In genomic region chr13:42048323-42048624, GRCh38 we compare ENCODE assay signal across 8 cellular contexts. TPM values are rescaled to one million over a fixed set of nuclear protein-coding genes. Genes with fewer than 3 reads are reported as not detected.
A peak's percentile ranks its signal among the peaks of the same experiment; 100 is the strongest.
DNase-seq lines count a peak whose midpoint lies in the region; ATAC-seq and TF ChIP-seq lines count a peak whose summit lies in the region.

No MANE protein-coding gene starts in this region.

- no peaks in the 10 kb centered on the region for H3K9me3 ChIP-seq in CD8-positive, alpha-beta T cell (ENCODE audit: low read length)
- H3K9me3 ChIP-seq in MG63 (no peaks in the 10 kb centered on the region), mucosa of descending colon (no peaks in the 10 kb centered on the region)

- intact Hi-C loops in CD8-positive, alpha-beta T cell (cut with DNase I, micrococcal nuclease) = loop anchor here (1.0 to 10.0 kb wide), 10 partner anchors 8 to 1261 kb away; partner anchors contain the start of genes AKAP11 (in 1 of the 2), KBTBD6 (in 1 of the 2), KBTBD7 (in 1 of the 2) and RGCC (in 1 of the 2)
- intact Hi-C loops in mucosa of descending colon (cut with DNase I, micrococcal nuclease) = no loop called here

- CTCF ChIA-PET in CD8-positive, alpha-beta T cell (lab: Charles Lee) = interaction anchor here (1.4 kb wide), 1 partner anchor 88 kb away, joined by 3 read pairs; no protein-coding TSS in a partner anchor

- H3K4me1 ChIP-seq in CD8-positive, alpha-beta T cell (ENCODE audit: insufficient read depth, low read length) = peaks cover 10% of the 10 kb centered on the region
- H3K4me1 ChIP-seq in mucosa of descending colon (ENCODE audit: low read depth) = peaks cover 10% of the 10 kb centered on the region

- H3K4me1 Mint-ChIP-seq in CD8-positive, alpha-beta T cell (ENCODE audit: low read depth) = peaks cover 12% of the 10 kb centered on the region

- peak overlapping the region; percentile 69 for H3K27ac Mint-ChIP-seq in CD8-positive, alpha-beta T cell

- POLR2A ChIA-PET in CD8-positive, alpha-beta T cell (lab: Charles Lee) = interaction anchor here (0.9 to 1.4 kb wide), 7 partner anchors 26 to 987 kb away, joined by 3 to 4 read pairs (median 3); partner anchors contain the start of genes AKAP11 and WBP4

- peak; percentile 29 for ATAC-seq in CD8-positive, alpha-beta T cell
- peak; percentile 30 for ATAC-seq in GM21619 (IDR thresholded peaks at IDR 0.05; ENCODE audit: unreplicated experiment)
- ATAC-seq in mucosa of descending colon = peak; percentile 35

- H3K36me3 ChIP-seq in CD8-positive, alpha-beta T cell (ENCODE audit: insufficient read depth, low read length) = no peaks in the 10 kb centered on the region
- H3K36me3 ChIP-seq in MG63 (no peaks in the 10 kb centered on the region; the same call in none of the 2 replicates), mucosa of descending colon (ENCODE audit: low read depth) (no peaks in the 10 kb centered on the region)

- H3K27me3 ChIP-seq in CD8-positive, alpha-beta T cell (ENCODE audit: insufficient read depth, low read length) = no peaks in the 10 kb centered on the region
- H3K27me3 ChIP-seq in MG63 = no peaks in the 10 kb centered on the region

- DNase-seq in CD8-positive, alpha-beta T cell = peak in 1 of 7 experiments; percentile 54
- DNase-seq in MG63 = no peak
- peak; percentile 18 for DNase-seq in choroid plexus epithelial cell (ENCODE audit: low read depth)
- DNase-seq in mucosa of descending colon = no peak
- DNase-seq in NCI-H82 treated with DMSO at 0.1 percent for 48 hours (lab: John Stamatoyannopoulos, UW; ENCODE audit: unreplicated experiment) = no peak
- DNase-seq in AG08396 (ENCODE audit: low spot score) = no peak
- DNase-seq in HuH-7 (ENCODE audit: low spot score) = no peak

- H3K27me3 Mint-ChIP-seq in CD8-positive, alpha-beta T cell (ENCODE audit: low read depth) = no peaks in the 10 kb centered on the region

- H3K4me3 Mint-ChIP-seq in CD8-positive, alpha-beta T cell = peak overlapping the region; percentile 86

- H3K9me3 Mint-ChIP-seq in CD8-positive, alpha-beta T cell = no peaks in the 10 kb centered on the region

- H3K4me3 ChIP-seq in CD8-positive, alpha-beta T cell (ENCODE audit: low read depth, low read length) = peak overlapping the region; percentile 83
- H3K4me3 ChIP-seq in MG63 (peak overlapping the region; percentile 89), choroid plexus epithelial cell (ENCODE audit: low read depth, low read length) (peak overlapping the region; percentile 85), mucosa of descending colon (peak overlapping the region; percentile 68)

- H3K36me3 Mint-ChIP-seq in CD8-positive, alpha-beta T cell = no peaks in the 10 kb centered on the region

- H3K27ac ChIP-seq in CD8-positive, alpha-beta T cell (ENCODE audit: low read depth, low read length) = no peak overlapping the region

- no peak for TF ChIP-seq CTCF in CD8-positive, alpha-beta T cell (IDR thresholded peaks at IDR 0.05)
- TF ChIP-seq CTCF in choroid plexus epithelial cell (conservative IDR thresholded peaks at IDR 0.05; ENCODE audit: low read depth, low read length) (no peak), mucosa of descending colon (IDR thresholded peaks at IDR 0.05) (no peak)

RNA-seq across cellular contexts. Expression of gene DGKH, which starts 0.2 kb away (rescaled TPM):
- 1 to 10 TPM; 5.2 to 5.4 TPM for total RNA-seq in CD8-positive, alpha-beta T cell
- 1.4 and 3.7 TPM in 2 replicates for total RNA-seq in MG63 (2014; rRNA removed; shearing (Covaris generic); ENCODE audit: low replicate concordance)
- total RNA-seq in mucosa of descending colon = 10 to 100 TPM; 18.8 to 27.0 (median 26.3) TPM

Comparison
In these comparisons a context has a peak if more than half of its experiments do, and no peak if none do; other contexts are left out.
1. intact Hi-C loops: an anchor here in CD8-positive, alpha-beta T cell (1.0 to 10.0 kb wide); none called in mucosa of descending colon.